ENCODE assay signal across 9 cellular contexts in genomic region chr9:131727184-131727785, GRCh38. TPM values are rescaled to one million over a fixed set of nuclear protein-coding genes. Genes with fewer than 3 reads are reported as not detected.
DNase-seq lines count a peak whose midpoint lies in the region; ATAC-seq, FAIRE-seq and TF ChIP-seq lines count a peak whose summit lies in the region.
"Had no signal": no experiment of that assay in that cellular context is flagged by ENCODE, and none has a peak within 500 bp of the region (broad histone marks: within the 10 kb centered on the region; RNA-seq: fewer than 3 reads in every experiment).

No MANE protein-coding gene starts in this region.

- TF ChIP-seq CTCF in SU-DHL-6 (IDR thresholded peaks at IDR 0.05; ENCODE audit: insufficient read depth, low read length, poor library complexity, severe bottlenecking), result no peak
- no peak for TF ChIP-seq CTCF in fibroblast of the aortic adventitia (IDR thresholded peaks at IDR 0.05; ENCODE audit: insufficient read depth, low read length)

- H3K4me2 ChIP-seq in GM23248 (ENCODE audit: unreplicated experiment) (peak overlapping the region; percentile 44), SU-DHL-6 (ENCODE audit: low read depth, low read length, poor library complexity, severe bottlenecking) (peak overlapping the region; percentile 72)

- in situ Hi-C loops in GM23248 (cut with MboI), result loop anchor here (25.0 kb wide), 1 partner anchor 365 kb away; no protein-coding TSS in a partner anchor

- peaks cover 9% of the 10 kb centered on the region; the same call in 1 of the 2 replicates for H4K20me1 ChIP-seq in GM23248 (ENCODE audit: insufficient read depth)
- no peaks in the 10 kb centered on the region for H4K20me1 ChIP-seq in SU-DHL-6 (ENCODE audit: low read depth, low read length)

- peak; percentile 88 for DNase-seq in GM23248
- DNase-seq in fibroblast of the aortic adventitia (ENCODE audit: low read depth), result peak; percentile 17
- peak; percentile 76 for DNase-seq in small intestine
- DNase-seq in NCI-H1417 treated with DMSO at 0.1 percent for 48 hours (lab: John Stamatoyannopoulos, UW), result no peak
- no peak for DNase-seq in AML-193 (lab: John Stamatoyannopoulos, UW)
- DNase-seq: SHP77 treated with DMSO at 0.1 percent for 48 hours had no signal

- H3K4me1 ChIP-seq in GM23248 (ENCODE audit: insufficient read depth), result peaks cover 36% of the 10 kb centered on the region
- peaks cover 10 to 21% of the 10 kb centered on the region in 2 donors for H3K4me1 ChIP-seq in small intestine (ENCODE audit: control insufficient read depth in 2 of 2, insufficient read depth in 1 of 2, low read depth in 1 of 2, low read length in 1 of 2)

- H3K9me3 ChIP-seq in GM23248 (ENCODE audit: low read depth), result no peaks in the 10 kb centered on the region
- no peaks in the 10 kb centered on the region for H3K9me3 ChIP-seq in SU-DHL-6 (ENCODE audit: insufficient read depth, low read length)
- H3K9me3 ChIP-seq in small intestine (ENCODE audit: control insufficient read depth, low read depth), result no peaks in the 10 kb centered on the region

- H3F3A ChIP-seq in GM23248 (ENCODE audit: insufficient read depth), result peaks cover 30% of the 10 kb centered on the region
- H3F3A ChIP-seq in SU-DHL-6 (ENCODE audit: insufficient read depth), result peaks cover 83% of the 10 kb centered on the region

- H3K27me3 ChIP-seq in GM23248 (replicated peaks; ENCODE audit: insufficient read depth) (no peaks in the 10 kb centered on the region), SU-DHL-6 (ENCODE audit: low read length) (no peaks in the 10 kb centered on the region), small intestine (ENCODE audit: control insufficient read depth in 2 of 2, insufficient read depth in 2 of 2, low read length in 2 of 2) (no peaks in the 10 kb centered on the region)

- FAIRE-seq in small intestine (lab: Jason Lieb, UNC), result no peak

- ATAC-seq in HG02588 (IDR thresholded peaks at IDR 0.05; ENCODE audit: unreplicated experiment) (no peak), HG03039 (IDR thresholded peaks at IDR 0.05; ENCODE audit: unreplicated experiment) (no peak)

- 48 to 49% methylated on average over 7 of the region's 7 CpGs for WGBS in GM23248 (ENCODE audit: low coverage in 1 of 2, low lambda C conversion rate in 2 of 2, missing lambda C conversion rate in 2 of 2), 2 experiments
- WGBS in small intestine, 3 donors, result 46 to 60% (median 53%) methylated on average over 7 of the region's 7 CpGs

- H3K79me2 ChIP-seq in GM23248 (ENCODE audit: insufficient read depth) (peaks cover 89% of the 10 kb centered on the region), SU-DHL-6 (ENCODE audit: insufficient read depth, low read length) (peaks cover 63% of the 10 kb centered on the region)

- H3K4me3 ChIP-seq in GM23248, result peak overlapping the region; percentile 8; the same call in 1 of the 2 replicates
- peak overlapping the region; percentile 25 for H3K4me3 ChIP-seq in SU-DHL-6 (ENCODE audit: insufficient read depth, low read length, poor library complexity, severe bottlenecking)
- H3K4me3 ChIP-seq in fibroblast of the aortic adventitia (ENCODE audit: low read depth, low read length), result no peak overlapping the region
- no peak overlapping the region for H3K4me3 ChIP-seq in small intestine (ENCODE audit: low read depth in 1 of 2, low read length in 2 of 2)

- H3K27ac ChIP-seq in GM23248 (peak overlapping the region; percentile 37), SU-DHL-6 (ENCODE audit: low read depth, low read length) (peak overlapping the region; percentile 99), small intestine (ENCODE audit: low read depth in 1 of 2, low read length in 1 of 2) (peak overlapping the region; percentile 12 to 80)

- H3K9ac ChIP-seq in GM23248 (no peak overlapping the region), SU-DHL-6 (ENCODE audit: low read length) (peak overlapping the region; percentile 59)

- H3K9me2 ChIP-seq in GM23248 (ENCODE audit: insufficient read depth) (no peaks in the 10 kb centered on the region), SU-DHL-6 (replicated peaks; ENCODE audit: insufficient read depth, low read length) (no peaks in the 10 kb centered on the region)

- H3K36me3 ChIP-seq in GM23248 (ENCODE audit: low read depth) (no peaks in the 10 kb centered on the region), SU-DHL-6 (ENCODE audit: low read length) (peaks cover 3% of the 10 kb centered on the region; the same call in 1 of the 2 replicates), small intestine (ENCODE audit: control insufficient read depth in 2 of 2, insufficient read depth in 2 of 2, low read length in 2 of 2) (no peaks in the 10 kb centered on the region)

- H2AFZ ChIP-seq in GM23248 (no peak overlapping the region), SU-DHL-6 (ENCODE audit: low read depth, low read length, severe bottlenecking) (no peak overlapping the region)

RNA-seq across cellular contexts. Expression of gene RAPGEF1, which starts 12.6 kb away (rescaled TPM):
- total RNA-seq in GM23248 (2014; rRNA removed; shearing (Covaris generic)), result 21.1 and 24.1 TPM in 2 replicates
- polyA plus RNA-seq in GM23248 (2016; fragmentation: Nextera tagmentation; extraction: Ambion mirVana) (3.3 and 3.4 TPM in 2 replicates), small intestine (10 to 100 TPM; 15.4 to 24.6 (median 17.9) TPM)
- total RNA-seq in fibroblast of the aortic adventitia (ENCODE audit: low replicate concordance), result 20.2 and 33.7 TPM in 2 replicates

Comparison
In these comparisons a context has a peak if more than half of its experiments do, and no peak if none do; other contexts are left out.
1. DNase-seq: peak in GM23248 (single experiment), fibroblast of the aortic adventitia (single experiment) and small intestine (single experiment); none in NCI-H1417 treated with DMSO at 0.1 percent for 48 hours (single experiment) and AML-193 (0 of 2).
2. H3K27ac ChIP-seq: peak in every context shown above with its lines; median percentile 99 in SU-DHL-6; 46 in small intestine; 37 in GM23248.
3. H3K4me3 ChIP-seq: peak in GM23248 (single experiment) and SU-DHL-6 (single experiment); none in fibroblast of the aortic adventitia (single experiment) and small intestine (0 of 2).